16 cellular contexts compared by ENCODE assay signal in the genomic region with DNA sequence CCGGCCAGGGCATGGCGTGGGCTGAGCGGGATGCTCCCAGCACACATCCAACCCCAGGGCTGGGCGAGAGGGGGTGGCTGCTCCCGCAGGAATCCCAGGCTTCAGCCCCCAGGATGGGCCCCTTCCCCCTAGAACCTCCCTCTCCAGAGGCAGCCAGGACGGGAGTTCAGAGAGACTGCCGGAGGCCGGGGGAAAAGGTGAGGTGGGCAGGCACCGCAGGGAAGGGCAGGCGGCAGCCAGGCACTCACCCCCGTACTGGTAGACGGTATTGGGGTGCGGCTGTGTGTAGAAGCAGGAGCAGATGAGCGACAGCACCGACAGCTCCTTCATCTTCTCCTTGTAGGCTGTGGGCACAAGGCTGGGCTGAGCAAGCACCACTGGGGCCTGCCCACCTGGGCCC. TPM values are rescaled to one million over a fixed set of nuclear protein-coding genes. Genes with fewer than 3 reads are reported as not detected.
"Had no signal": no experiment of that assay in that cellular context is flagged by ENCODE, and none has a peak within 500 bp of the region (broad histone marks: within the 10 kb centered on the region; RNA-seq: fewer than 3 reads in every experiment).

No MANE protein-coding gene starts in this region.

- H3K9me3 ChIP-seq: colonic mucosa, esophagus squamous epithelium, sigmoid colon, thoracic aorta had no signal

- H3K36me3 ChIP-seq: colonic mucosa, esophagus squamous epithelium, sigmoid colon, thoracic aorta had no signal

- H3K4me3 ChIP-seq: colonic mucosa, esophagus squamous epithelium, sigmoid colon, thoracic aorta had no signal

- H3K27ac ChIP-seq: colonic mucosa, esophagus squamous epithelium, sigmoid colon, thoracic aorta had no signal

- H3K9me3 Mint-ChIP-seq: activated naive CD4-positive, alpha-beta T cell treated with anti-CD3 and anti-CD28 coated beads, Interleukin-2, amount 50 U/mL, for 72 hours; naive thymus-derived CD8-positive, alpha-beta T cell had no signal

- DNase-seq: activated CD4-positive, alpha-beta T cell treated with anti-CD3 and anti-CD28 coated beads, Interleukin-2, amount 50 U/mL, for 1 hour; activated CD4-positive, CD25-positive, alpha-beta regulatory T cell; activated effector memory CD4-positive, alpha-beta T cell treated with Interleukin-2 at 50 U/mL for 16 hours; activated T-cell treated with anti-CD3 and anti-CD28 coated beads, Interleukin-2, amount 50 U/mL, for 1 hour; caudate nucleus; colonic mucosa; esophagus squamous epithelium; hypothalamus; kidney glomerular epithelial cell; mesenchymal stem cell; sigmoid colon; stimulated activated CD4-positive, alpha-beta T cell treated with anti-CD3 and anti-CD28 coated beads, Interleukin-1b, Interleukin-23, amount 100 ng/mL, for 48 hours; T-helper 2 cell had no signal

- H3K27me3 Mint-ChIP-seq: naive thymus-derived CD8-positive, alpha-beta T cell had no signal

- H3K27me3 ChIP-seq: colonic mucosa, esophagus squamous epithelium, sigmoid colon had no signal

- ATAC-seq: activated naive CD4-positive, alpha-beta T cell treated with anti-CD3 and anti-CD28 coated beads, Interleukin-2, amount 50 U/mL, for 72 hours; naive thymus-derived CD8-positive, alpha-beta T cell had no signal

RNA-seq across cellular contexts. Expression of a gene that starts 52.5 kb away (rescaled TPM):
- total RNA-seq: activated naive CD4-positive, alpha-beta T cell treated with anti-CD3 and anti-CD28 coated beads, Interleukin-2, amount 50 U/mL, for 72 hours had no signal
